ENCODE assay signal across 20 cellular contexts in the genomic region with DNA sequence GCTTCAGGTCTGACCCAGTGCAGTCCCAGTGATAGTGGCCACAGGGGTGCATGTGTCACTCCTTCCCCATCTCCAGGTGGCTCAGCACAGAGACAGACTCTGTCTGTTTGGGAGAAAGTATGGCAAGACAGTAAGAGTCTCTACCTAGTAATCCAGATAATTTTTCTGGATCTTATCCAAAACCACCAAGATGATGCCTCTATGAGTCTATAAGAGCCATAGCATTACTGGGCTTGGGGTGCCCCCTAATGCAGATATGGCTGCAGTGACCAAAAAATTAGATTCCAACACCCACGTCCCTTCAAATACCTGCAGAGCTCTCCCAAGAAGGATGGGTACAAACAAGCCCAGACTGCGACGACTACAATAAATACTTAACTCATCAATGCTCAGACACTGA.
DNase-seq lines count a peak whose midpoint lies in the region; ATAC-seq and TF ChIP-seq lines count a peak whose summit lies in the region.
"Had no signal": no experiment of that assay in that cellular context is flagged by ENCODE, and none has a peak within 500 bp of the region (broad histone marks: within the 10 kb centered on the region; RNA-seq: fewer than 3 reads in every experiment).

No MANE protein-coding gene starts in this region.

- no CpG with 5 or more reads among the region's 3 CpGs for WGBS in H9 (ENCODE audit: extremely low coverage, insufficient read length, low lambda C conversion rate)
- 90 to 100% methylated on average over 1 to 3 of the region's 3 CpGs for WGBS in endodermal cell (ENCODE audit: insufficient coverage in 1 of 2, insufficient read length in 1 of 2), 2 experiments

- no peak overlapping the region for H2AFZ ChIP-seq in H9 (ENCODE audit: low read length)
- H2AFZ ChIP-seq: hepatocyte, parathyroid adenoma had no signal

- H4K91ac ChIP-seq in H9 (ENCODE audit: insufficient read length, low read depth, low read length), result no peak overlapping the region

- H3K27me3 Mint-ChIP-seq in Calu3 (ENCODE audit: unreplicated experiment) (no peaks in the 10 kb centered on the region), H9 (ENCODE audit: low read depth) (no peaks in the 10 kb centered on the region), endodermal cell (ENCODE audit: insufficient read depth) (no peaks in the 10 kb centered on the region)
- peaks cover 9% of the 10 kb centered on the region for H3K27me3 Mint-ChIP-seq in activated T-helper 17 cell treated with anti-CD3 and anti-CD28 coated beads, Interleukin-2, amount 50 U/mL, for 72 hours

- H3K56ac ChIP-seq in H9 (ENCODE audit: insufficient read length, low read depth, low read length), result no peak overlapping the region

- H3K4ac ChIP-seq in H9 (ENCODE audit: low read depth, low read length), result no peak overlapping the region

- no peak overlapping the region for H2BK5ac ChIP-seq in H9 (ENCODE audit: insufficient read length, low read length)

- H4K20me1 ChIP-seq in H9 (ENCODE audit: control insufficient read depth, insufficient read depth, insufficient read length), result no peaks in the 10 kb centered on the region
- H4K20me1 ChIP-seq: BLaER1 had no signal

- H2BK12ac ChIP-seq in H9 (ENCODE audit: insufficient read length, low read depth, low read length), result no peak overlapping the region

- H3K9me3 Mint-ChIP-seq in Calu3 (ENCODE audit: low read depth, unreplicated experiment), result peaks cover 10% of the 10 kb centered on the region
- H3K9me3 Mint-ChIP-seq in H9, result peaks cover 0 to 9% of the 10 kb centered on the region in 2 experiments; a peak in 4 of 5 replicates
- peaks cover 45% of the 10 kb centered on the region for H3K9me3 Mint-ChIP-seq in endodermal cell
- H3K9me3 Mint-ChIP-seq in activated T-helper 17 cell treated with anti-CD3 and anti-CD28 coated beads, Interleukin-2, amount 50 U/mL, for 72 hours, result no peaks in the 10 kb centered on the region

- H3K36me3 Mint-ChIP-seq in Calu3 (ENCODE audit: insufficient read depth, unreplicated experiment) (no peaks in the 10 kb centered on the region), H9 (ENCODE audit: insufficient read depth in 1 of 3, low read depth in 3 of 3) (peaks cover 2 to 6% (median 5%) of the 10 kb centered on the region in 3 experiments; a peak in 2 of 7 replicates), endodermal cell (ENCODE audit: low read depth) (peaks cover 14% of the 10 kb centered on the region)
- no peaks in the 10 kb centered on the region for H3K36me3 Mint-ChIP-seq in activated T-helper 17 cell treated with anti-CD3 and anti-CD28 coated beads, Interleukin-2, amount 50 U/mL, for 72 hours (ENCODE audit: low read depth)

- H3K4me2 ChIP-seq in H9 (ENCODE audit: insufficient read depth, insufficient read length, low read length), result no peak overlapping the region
- H3K4me2 ChIP-seq: BLaER1, hepatocyte, KMS-11 had no signal

- H3K27me3 ChIP-seq in H9 (ENCODE audit: insufficient read depth, low read length) (no peaks in the 10 kb centered on the region), RWPE2 (ENCODE audit: insufficient read depth, poor library complexity, severe bottlenecking) (no peaks in the 10 kb centered on the region), endodermal cell (ENCODE audit: control insufficient read depth, insufficient read depth, low read length, poor library complexity, severe bottlenecking) (no peaks in the 10 kb centered on the region)
- H3K27me3 ChIP-seq: BLaER1, hepatocyte, SJSA1 had no signal

- no peak overlapping the region for H2AK5ac ChIP-seq in H9 (ENCODE audit: insufficient read length, low read length)

- no peak overlapping the region for H3T11ph ChIP-seq in H9 (ENCODE audit: low read length)

- H3K4me1 ChIP-seq in H9 (ENCODE audit: insufficient read depth, low read length) (no peaks in the 10 kb centered on the region), RWPE2 (ENCODE audit: insufficient read depth, poor library complexity, severe bottlenecking) (no peaks in the 10 kb centered on the region), endodermal cell (ENCODE audit: control insufficient read depth, insufficient read depth, low read length) (no peaks in the 10 kb centered on the region)
- H3K4me1 ChIP-seq: BLaER1, SJSA1 had no signal

- H2BK20ac ChIP-seq in H9 (ENCODE audit: low read depth, low read length, poor library complexity, severe bottlenecking), result no peak overlapping the region

- BruUV-seq in Calu3 (replicated peaks; lab: Mats Ljungman, UMichigan), result no TSS peak

- no peak overlapping the region for H4K8ac ChIP-seq in H9 (replicated peaks; ENCODE audit: insufficient read length, low read depth, low read length)

- H3K4me1 Mint-ChIP-seq in Calu3 (ENCODE audit: low read depth, unreplicated experiment) (no peaks in the 10 kb centered on the region), H9 (no peaks in the 10 kb centered on the region), endodermal cell (no peaks in the 10 kb centered on the region)
- no peaks in the 10 kb centered on the region for H3K4me1 Mint-ChIP-seq in activated T-helper 17 cell treated with anti-CD3 and anti-CD28 coated beads, Interleukin-2, amount 50 U/mL, for 72 hours

- no peaks in the 10 kb centered on the region for H3K79me1 ChIP-seq in H9 (ENCODE audit: insufficient read depth, low read depth, low read length, poor library complexity, severe bottlenecking)

- TF ChIP-seq CTCF in Calu3 (IDR thresholded peaks at IDR 0.05; ENCODE audit: unreplicated experiment), result peak; percentile 26
- peak; percentile 32; the same call in 2 of the 3 replicates for TF ChIP-seq CTCF in H9 (conservative IDR thresholded peaks at IDR 0.05)
- peak; percentile 19 for TF ChIP-seq CTCF in RWPE2 (IDR thresholded peaks at IDR 0.05; ENCODE audit: poor library complexity, severe bottlenecking)
- TF ChIP-seq CTCF in endodermal cell (conservative IDR thresholded peaks at IDR 0.05), result peak; percentile 34

- intact Hi-C loops in Calu3 (cut with micrococcal nuclease; ENCODE audit: unreplicated experiment) (loop anchor here (10.0 kb wide), 1 partner anchor 200 kb away; no protein-coding TSS in a partner anchor), posterior cingulate gyrus (cut with DNase I) (no loop called here)

- H3K36me3 ChIP-seq in RWPE2 (ENCODE audit: low read depth), result no peaks in the 10 kb centered on the region
- H3K36me3 ChIP-seq in endodermal cell (ENCODE audit: control insufficient read depth, insufficient read depth, low read length), result no peaks in the 10 kb centered on the region
- H3K36me3 ChIP-seq: BLaER1, SJSA1 had no signal

- DNase-seq in Calu3 (peak; percentile 30), H9 (no peak), RWPE2 (ENCODE audit: low spot score) (no peak), endodermal cell (no peak), posterior cingulate gyrus (no peak)
- DNase-seq: activated CD4-positive, alpha-beta T cell treated with anti-CD3 and anti-CD28 coated beads, Interleukin-2, amount 50 U/mL, for 48 hours; amygdala; caudate nucleus; NCI-H187; NCI-H2227 treated with DMSO at 0.1 percent for 48 hours; substantia nigra had no signal

- no peak overlapping the region for H3K27ac Mint-ChIP-seq in Calu3 (ENCODE audit: unreplicated experiment)
- no peak overlapping the region; a peak in 1 of 7 replicates for H3K27ac Mint-ChIP-seq in H9
- no peak overlapping the region for H3K27ac Mint-ChIP-seq in endodermal cell
- no peak overlapping the region for H3K27ac Mint-ChIP-seq in activated T-helper 17 cell treated with anti-CD3 and anti-CD28 coated beads, Interleukin-2, amount 50 U/mL, for 72 hours

- H3K9me3 ChIP-seq in H9 (ENCODE audit: control insufficient read depth, low read depth, low read length) (no peaks in the 10 kb centered on the region), RWPE2 (ENCODE audit: severe bottlenecking) (no peaks in the 10 kb centered on the region), endodermal cell (ENCODE audit: control insufficient read depth, low read length) (no peaks in the 10 kb centered on the region)
- H3K9me3 ChIP-seq: SJSA1 had no signal

- no peak overlapping the region for H2BK15ac ChIP-seq in H9 (ENCODE audit: low read depth, low read length)

- no peak overlapping the region for H3K27ac ChIP-seq in H9 (ENCODE audit: insufficient read length, low read depth, low read length)
- no peak overlapping the region for H3K27ac ChIP-seq in RWPE2 (ENCODE audit: poor library complexity, severe bottlenecking)
- H3K27ac ChIP-seq in endodermal cell (ENCODE audit: low read depth, low read length), result no peak overlapping the region
- H3K27ac ChIP-seq: BLaER1, epithelial cell of prostate, hepatocyte, KMS-11, parathyroid adenoma, SJSA1 had no signal

- ATAC-seq in RWPE2 (ENCODE audit: low read depth) (peak; percentile 54; the same call in 2 of the 3 replicates), GM18498 (IDR thresholded peaks at IDR 0.05; ENCODE audit: unreplicated experiment) (no peak), GM21528 (IDR thresholded peaks at IDR 0.05; ENCODE audit: low FRiP score, unreplicated experiment) (no peak)
- ATAC-seq in activated T-helper 17 cell treated with anti-CD3 and anti-CD28 coated beads, Interleukin-2, amount 50 U/mL, for 72 hours (replicated peaks), result no peak

- no peak overlapping the region for H3K23ac ChIP-seq in H9 (ENCODE audit: insufficient read length, low read depth, low read length)

- no peak overlapping the region for H2BK120ac ChIP-seq in H9 (ENCODE audit: low read depth, low read length, poor library complexity, severe bottlenecking)

- H3K9ac ChIP-seq in H9 (ENCODE audit: extremely low read depth, insufficient read length, low read length) (no peak overlapping the region), endodermal cell (ENCODE audit: extremely low read depth, low read length, poor library complexity, severe bottlenecking) (no peak overlapping the region)
- H3K9ac ChIP-seq: BLaER1, KMS-11, parathyroid adenoma had no signal

- H3K14ac ChIP-seq in H9 (ENCODE audit: insufficient read depth, low read length), result no peak overlapping the region

- no peak overlapping the region for H3K18ac ChIP-seq in H9 (ENCODE audit: insufficient read length, low read depth, low read length)

- no peaks in the 10 kb centered on the region for H3K79me2 ChIP-seq in H9 (ENCODE audit: insufficient read depth, low read length)
- H3K79me2 ChIP-seq: hepatocyte had no signal

- H3K23me2 ChIP-seq in H9 (ENCODE audit: insufficient read length, low read depth, low read length, poor library complexity, severe bottlenecking), result no peaks in the 10 kb centered on the region

- no peak overlapping the region for H4K5ac ChIP-seq in H9 (ENCODE audit: insufficient read length, low read depth, low read length)

- H3K4me3 Mint-ChIP-seq in Calu3 (ENCODE audit: low read depth, unreplicated experiment) (no peak overlapping the region), H9 (no peak overlapping the region), endodermal cell (no peak overlapping the region)
- H3K4me3 Mint-ChIP-seq in activated T-helper 17 cell treated with anti-CD3 and anti-CD28 coated beads, Interleukin-2, amount 50 U/mL, for 72 hours, result no peak overlapping the region

- CTCF ChIA-PET in Calu3 (lab: Charles Lee), result interaction anchor here (1.3 to 1.7 kb wide), 2 partner anchors 194 to 203 kb away, joined by 3 to 6 read pairs; no protein-coding TSS in a partner anchor

- H3K4me3 ChIP-seq in RWPE2 (ENCODE audit: severe bottlenecking) (no peak overlapping the region), endodermal cell (ENCODE audit: low read length) (no peak overlapping the region)
- H3K4me3 ChIP-seq: BLaER1, hepatocyte, SJSA1 had no signal
